In the genomic region with DNA sequence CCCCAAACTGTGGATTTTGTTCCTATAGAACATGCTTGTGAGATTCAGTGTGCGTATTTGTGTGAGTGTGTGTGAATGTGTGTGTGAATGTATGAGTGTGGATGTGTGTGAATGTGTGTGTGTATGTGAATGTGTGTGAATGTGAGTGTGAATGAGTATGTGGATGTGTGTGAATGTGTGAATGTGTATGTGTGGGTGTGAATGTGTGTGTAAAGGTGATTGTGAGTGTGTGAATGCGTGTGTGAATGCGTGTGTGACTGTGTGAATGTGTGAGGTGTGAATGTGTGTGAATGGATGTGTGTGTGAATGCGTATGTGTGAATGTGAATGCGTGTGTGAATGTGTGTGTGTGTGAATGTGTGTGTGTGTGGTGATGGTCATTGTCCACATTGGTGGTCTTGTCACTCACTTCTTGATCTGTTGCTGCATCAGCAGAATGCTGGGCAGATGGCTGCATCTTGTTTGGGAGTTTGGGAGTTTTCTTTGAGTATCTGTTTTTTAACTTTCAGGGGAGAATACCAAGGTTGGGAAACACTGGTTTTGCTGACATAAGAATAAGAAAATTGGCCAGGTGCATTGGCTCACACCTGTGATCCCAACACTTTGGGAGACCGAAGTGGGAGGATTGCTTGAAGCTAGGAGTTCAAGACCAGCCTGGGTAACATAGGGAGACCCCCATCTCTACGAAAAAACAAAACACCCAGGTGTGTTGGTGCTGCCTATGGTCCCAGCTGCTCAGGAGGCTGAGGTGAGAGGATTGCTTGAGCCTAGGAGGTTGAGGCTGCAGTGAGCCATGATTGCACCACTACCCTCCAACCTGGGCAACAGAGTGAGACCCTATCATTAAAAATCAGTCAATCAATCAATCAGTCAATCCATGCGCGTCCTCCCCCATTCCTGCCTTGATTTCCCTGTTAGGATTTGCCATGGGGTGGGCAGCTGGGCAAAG, we compare ENCODE assay signal across 31 cellular contexts. TPM values are rescaled to one million over a fixed set of nuclear protein-coding genes. Genes with fewer than 3 reads are reported as not detected.
DNase-seq lines count a peak whose midpoint lies in the region; ATAC-seq, FAIRE-seq and TF ChIP-seq lines count a peak whose summit lies in the region.
"Had no signal": no experiment of that assay in that cellular context is flagged by ENCODE, and none has a peak within 500 bp of the region (broad histone marks: within the 10 kb centered on the region; RNA-seq: fewer than 3 reads in every experiment).

No MANE protein-coding gene starts in this region.

- no peak for ATAC-seq in K562
- ATAC-seq in GM18873 (IDR thresholded peaks at IDR 0.05; ENCODE audit: low FRiP score, unreplicated experiment) = no peak
- ATAC-seq in HG03521 (IDR thresholded peaks at IDR 0.05; ENCODE audit: unreplicated experiment) = no peak
- ATAC-seq: activated CD4-positive, CD25-positive, alpha-beta regulatory T cell treated with anti-CD3 and anti-CD28 coated beads, Interleukin-2, amount 50 U/mL, for 24 hours; left ventricle myocardium superior; stimulated activated naive B cell treated with anti-CD40 and anti-IgM and Interleukin-4, amounts not matched to agents 10 μg/mL and 1 μg/mL and 100 μg/mL, for 72 hours had no signal

- peak overlapping the region; percentile 66 for H3K23ac ChIP-seq in mesendoderm (ENCODE audit: low read length)

- H3K4me1 Mint-ChIP-seq in MCF 10A (ENCODE audit: insufficient read depth, unreplicated experiment) = no peaks in the 10 kb centered on the region
- no peaks in the 10 kb centered on the region for H3K4me1 Mint-ChIP-seq in CD4-positive, alpha-beta memory T cell
- H3K4me1 Mint-ChIP-seq: activated CD4-positive, alpha-beta memory T cell treated with anti-CD3 and anti-CD28 coated beads, Interleukin-2, amount 10 ng/mL, durations not matched to agents 7 days and 5 days; B cell; immature natural killer cell; stimulated activated naive B cell treated with anti-CD40 and anti-IgM and Interleukin-4, amounts not matched to agents 10 μg/mL and 1 μg/mL and 100 μg/mL, for 72 hours had no signal

- peaks cover 37% of the 10 kb centered on the region for H3K79me1 ChIP-seq in mesendoderm (ENCODE audit: low read length)

- H3K4me2 ChIP-seq in K562 (ENCODE audit: insufficient read depth, low read length) = no peak overlapping the region
- H3K4me2 ChIP-seq in mesendoderm (ENCODE audit: low read length) = no peak overlapping the region
- H3K4me2 ChIP-seq: neural progenitor cell had no signal

- no peak overlapping the region for H2AK5ac ChIP-seq in mesendoderm (ENCODE audit: low read length)

- CTCF ChIA-PET in MCF 10A (lab: Yijun Ruan, JAX) (interaction anchor here (0.6 to 0.7 kb wide), 2 partner anchors 14 to 850 kb away, joined by 3 to 4 read pairs; no protein-coding TSS in a partner anchor), K562 (lab: Yijun Ruan, JAX; ENCODE audit: low intra/inter-chr PET ratio) (no interaction called here)
- CTCF ChIA-PET in CD4-positive, alpha-beta memory T cell (lab: Charles Lee; ENCODE audit: partially characterized antibody) = no interaction called here

- H3K27ac Mint-ChIP-seq in MCF 10A (ENCODE audit: low read depth, unreplicated experiment) = no peak overlapping the region
- no peak overlapping the region for H3K27ac Mint-ChIP-seq in CD4-positive, alpha-beta memory T cell
- H3K27ac Mint-ChIP-seq: activated CD4-positive, alpha-beta memory T cell treated with anti-CD3 and anti-CD28 coated beads, Interleukin-2, amount 10 ng/mL, durations not matched to agents 7 days and 5 days; B cell; immature natural killer cell; neural progenitor cell; stimulated activated naive B cell treated with anti-CD40 and anti-IgM and Interleukin-4, amounts not matched to agents 10 μg/mL and 1 μg/mL and 100 μg/mL, for 72 hours had no signal

- BruUV-seq in MCF 10A (replicated peaks; lab: Mats Ljungman, UMichigan) (no TSS peak), K562 (replicated peaks; lab: Mats Ljungman, UMichigan) (no TSS peak)

- TF ChIP-seq POLR2A in breast epithelium (IDR thresholded peaks at IDR 0.05) (no peak), K562 (conservative IDR thresholded peaks at IDR 0.05) (no peak)

- H4K5ac ChIP-seq in mesendoderm (ENCODE audit: low read length) = no peak overlapping the region

- POLR2A ChIA-PET in MCF 10A (lab: Yijun Ruan, JAX) (interaction anchor here (0.6 to 1.2 kb wide), 6 partner anchors 11 to 245 kb away, joined by 3 to 9 read pairs (median 3); no protein-coding TSS in a partner anchor), K562 (lab: Yijun Ruan, JAX) (interaction anchor here (0.7 to 1.7 kb wide), 2 partner anchors 11 to 141 kb away, joined by 3 to 5 read pairs; no protein-coding TSS in a partner anchor)
- POLR2A ChIA-PET in CD4-positive, alpha-beta memory T cell (lab: Charles Lee; ENCODE audit: partially characterized antibody) = no interaction called here

- H3K4me1 ChIP-seq in breast epithelium (no peaks in the 10 kb centered on the region), K562 (replicated peaks in 1 of 2; ENCODE audit: control insufficient read depth in 2 of 2, insufficient read depth in 2 of 2, low read length in 2 of 2) (peaks cover 4 to 22% of the 10 kb centered on the region in 2 experiments; a peak in 4 of 5 replicates), mesendoderm (ENCODE audit: control insufficient read depth, low read depth, low read length) (no peaks in the 10 kb centered on the region)
- H3K4me1 ChIP-seq in CD4-positive, alpha-beta memory T cell (ENCODE audit: insufficient read depth, low read length) = no peaks in the 10 kb centered on the region
- H3K4me1 ChIP-seq: testis had no signal

- no peak overlapping the region for H3K4ac ChIP-seq in mesendoderm (ENCODE audit: low read depth, low read length)

- no peak overlapping the region for H2BK120ac ChIP-seq in mesendoderm (ENCODE audit: low read depth, low read length)

- H3K56ac ChIP-seq in mesendoderm (ENCODE audit: low read length) = no peak overlapping the region

- H3K18ac ChIP-seq in mesendoderm (ENCODE audit: low read length) = no peak overlapping the region

- H3K9me3 ChIP-seq in breast epithelium (no peaks in the 10 kb centered on the region), K562 (replicated peaks; ENCODE audit: control insufficient read depth, insufficient read depth, low read depth, low read length) (no peaks in the 10 kb centered on the region)
- no peaks in the 10 kb centered on the region for H3K9me3 ChIP-seq in CD4-positive, alpha-beta memory T cell (ENCODE audit: control insufficient read depth in 1 of 2, low read length in 2 of 2)
- H3K9me3 ChIP-seq: heart right ventricle, mucosa of descending colon, psoas muscle, testis had no signal

- H3K27me3 ChIP-seq in breast epithelium (no peaks in the 10 kb centered on the region), K562 (ENCODE audit: control insufficient read depth in 2 of 2, insufficient read depth in 2 of 2, low read length in 2 of 2) (no peaks in the 10 kb centered on the region), mesendoderm (ENCODE audit: insufficient read depth, low read length, poor library complexity) (no peaks in the 10 kb centered on the region)
- no peaks in the 10 kb centered on the region for H3K27me3 ChIP-seq in CD4-positive, alpha-beta memory T cell (ENCODE audit: insufficient read depth, low read length)
- H3K27me3 ChIP-seq: brain microvascular endothelial cell, heart right ventricle, neural progenitor cell, testis had no signal

- TF ChIP-seq CTCF in MCF 10A (IDR thresholded peaks at IDR 0.05; ENCODE audit: unreplicated experiment) (no peak), breast epithelium (IDR thresholded peaks at IDR 0.05) (no peak), K562 (IDR thresholded peaks at IDR 0.05 in 2 of 3, conservative IDR thresholded peaks at IDR 0.05 in 1 of 3; ENCODE audit: insufficient read depth in 2 of 3, low read depth in 1 of 3, low read length in 3 of 3) (no peak)

- H3K27ac ChIP-seq in breast epithelium (no peak overlapping the region), K562 (ENCODE audit: extremely low read depth, low read depth, low read length) (no peak overlapping the region), mesendoderm (ENCODE audit: low read depth, low read length) (no peak overlapping the region)
- H3K27ac ChIP-seq in CD4-positive, alpha-beta memory T cell (ENCODE audit: low read depth, low read length) = no peak overlapping the region
- H3K27ac ChIP-seq: brain microvascular endothelial cell, heart right ventricle, neural progenitor cell, psoas muscle, testis had no signal

- no peaks in the 10 kb centered on the region for H3K9me3 Mint-ChIP-seq in MCF 10A (ENCODE audit: unreplicated experiment)
- H3K9me3 Mint-ChIP-seq in CD4-positive, alpha-beta memory T cell = peaks cover 0 to 6% (median 2%) of the 10 kb centered on the region in 8 donors
- H3K9me3 Mint-ChIP-seq: activated CD4-positive, alpha-beta memory T cell treated with anti-CD3 and anti-CD28 coated beads, Interleukin-2, amount 10 ng/mL, durations not matched to agents 7 days and 5 days had no signal

- no peaks in the 10 kb centered on the region for H3K27me3 Mint-ChIP-seq in MCF 10A (ENCODE audit: insufficient read depth, unreplicated experiment)
- H3K27me3 Mint-ChIP-seq in CD4-positive, alpha-beta memory T cell = peaks cover 5 to 7% of the 10 kb centered on the region in 2 donors
- H3K27me3 Mint-ChIP-seq: activated CD4-positive, alpha-beta memory T cell treated with anti-CD3 and anti-CD28 coated beads, Interleukin-2, amount 10 ng/mL, durations not matched to agents 7 days and 5 days had no signal

- no peak overlapping the region for H3K4me3 Mint-ChIP-seq in MCF 10A (ENCODE audit: unreplicated experiment)
- H3K4me3 Mint-ChIP-seq in CD4-positive, alpha-beta memory T cell = no peak overlapping the region
- H3K4me3 Mint-ChIP-seq: activated CD4-positive, alpha-beta memory T cell treated with anti-CD3 and anti-CD28 coated beads, Interleukin-2, amount 10 ng/mL, durations not matched to agents 7 days and 5 days; B cell; immature natural killer cell; neural progenitor cell; stimulated activated naive B cell treated with anti-CD40 and anti-IgM and Interleukin-4, amounts not matched to agents 10 μg/mL and 1 μg/mL and 100 μg/mL, for 72 hours had no signal

- WGBS in K562 (ENCODE audit: insufficient coverage, low coverage, missing lambda C conversion rate) = 77% methylated on average over 9 of the region's 9 CpGs
- 100% methylated on average over 4 of the region's 9 CpGs for WGBS in mesendoderm (ENCODE audit: extremely low coverage, insufficient coverage, low lambda C conversion rate)

- in situ Hi-C loops in K562 (cut with MboI) = no loop called here

- no peak for TF ChIP-seq EP300 in K562 (IDR thresholded peaks at IDR 0.05; ENCODE audit: low read length)

- H3K79me2 ChIP-seq in K562 (ENCODE audit: control insufficient read depth, insufficient read depth, low read length) (peaks cover 99% of the 10 kb centered on the region), mesendoderm (ENCODE audit: control insufficient read depth, insufficient read depth, low read length) (peaks cover 57% of the 10 kb centered on the region)

- FAIRE-seq in K562 (lab: Jason Lieb, UNC) = peak; percentile 62
- FAIRE-seq: GM12892, GM19239 had no signal

- no peak overlapping the region for H4K8ac ChIP-seq in mesendoderm (ENCODE audit: low read depth, low read length)

- H2BK5ac ChIP-seq in mesendoderm (ENCODE audit: low read length) = no peak overlapping the region

- H2BK15ac ChIP-seq in mesendoderm (replicated peaks; ENCODE audit: low read depth) = no peak overlapping the region

- H4K20me1 ChIP-seq in K562 (replicated peaks; ENCODE audit: control insufficient read depth, insufficient read depth, low read length) = peaks cover 21% of the 10 kb centered on the region

- intact Hi-C loops in MCF 10A (cut with micrococcal nuclease) = no loop called here
- intact Hi-C loops in breast epithelium (cut with DNase I; ENCODE audit: low total_unique reads) = no loop called here
- intact Hi-C loops in K562 (cut with micrococcal nuclease) = no loop called here
- intact Hi-C loops in CD4-positive, alpha-beta memory T cell (cut with micrococcal nuclease) = no loop called here

- H3K9ac ChIP-seq in K562 (ENCODE audit: insufficient read depth in 1 of 2, low read depth in 2 of 2, low read length in 2 of 2) (no peak overlapping the region), mesendoderm (ENCODE audit: low read length) (no peak overlapping the region)
- H3K9ac ChIP-seq: neural progenitor cell had no signal

- H3K4me3 ChIP-seq in breast epithelium (no peak overlapping the region), K562 (no peak overlapping the region), mesendoderm (ENCODE audit: low read length) (no peak overlapping the region)
- H3K4me3 ChIP-seq in CD4-positive, alpha-beta memory T cell (ENCODE audit: low read length in 2 of 2) = no peak overlapping the region
- H3K4me3 ChIP-seq: heart right ventricle, mucosa of descending colon, neural progenitor cell, psoas muscle, testis had no signal

- no peaks in the 10 kb centered on the region for H3K36me3 Mint-ChIP-seq in MCF 10A (ENCODE audit: insufficient read depth, unreplicated experiment)
- H3K36me3 Mint-ChIP-seq in CD4-positive, alpha-beta memory T cell = no peaks in the 10 kb centered on the region
- H3K36me3 Mint-ChIP-seq: immature natural killer cell; stimulated activated naive B cell treated with anti-CD40 and anti-IgM and Interleukin-4, amounts not matched to agents 10 μg/mL and 1 μg/mL and 100 μg/mL, for 72 hours had no signal

- DNase-seq in MCF 10A (ENCODE audit: unreplicated experiment) (peak; percentile 17), breast epithelium (ENCODE audit: low spot score in 2 of 2) (no peak), K562 (ENCODE audit: extremely low read depth in 1 of 4, low spot score in 3 of 4) (no peak), mesendoderm (no peak), T-helper 9 cell (no peak)
- no peak for DNase-seq in CD4-positive, alpha-beta memory T cell
- DNase-seq: 8988T; activated CD4-positive, alpha-beta memory T cell treated with anti-CD3 and anti-CD28 coated beads, Interleukin-2, amount 10 ng/mL, durations not matched to agents 7 days and 5 days; activated gamma-delta T cell; activated T-cell treated with anti-CD3 and anti-CD28 coated beads for 4 hours; cortex of kidney; heart right ventricle; immature natural killer cell; left ventricle myocardium superior; MM.1S; NCI-H1694; NCI-H2171; NCI-H524 treated with DMSO at 0.1 percent for 48 hours; psoas muscle; stimulated activated CD4-positive, alpha-beta T cell treated with anti-CD3 and anti-CD28 coated beads, Interleukin-2, amount 100 ng/mL, for 48 hours; stimulated activated naive B cell treated with anti-CD40 and anti-IgM and Interleukin-4, amounts not matched to agents 10 μg/mL and 1 μg/mL and 100 μg/mL, for 72 hours; testis had no signal

- H3K9me1 ChIP-seq in K562 (ENCODE audit: control insufficient read depth, insufficient read depth, low read length) = peaks cover 6% of the 10 kb centered on the region

- H3K36me3 ChIP-seq in breast epithelium (no peaks in the 10 kb centered on the region), K562 (ENCODE audit: control insufficient read depth, insufficient read depth, low read length) (no peaks in the 10 kb centered on the region), mesendoderm (ENCODE audit: control insufficient read depth, insufficient read depth, low read length) (no peaks in the 10 kb centered on the region)
- H3K36me3 ChIP-seq in CD4-positive, alpha-beta memory T cell (ENCODE audit: insufficient read depth, low read length) = no peaks in the 10 kb centered on the region
- H3K36me3 ChIP-seq: brain microvascular endothelial cell, neural progenitor cell had no signal

- no peak overlapping the region for H2AFZ ChIP-seq in K562 (ENCODE audit: low read depth, low read length)
- H2AFZ ChIP-seq: neural progenitor cell had no signal

- TF ChIP-seq RAD21 in K562 (CRISPR knock-in tag; conservative IDR thresholded peaks at IDR 0.05 in 1 of 2, IDR thresholded peaks at IDR 0.05 in 1 of 2) = no peak

RNA-seq across cellular contexts. Expression of a gene that starts 18.2 kb away (rescaled TPM):
- total RNA-seq in MCF 10A (2022) = 41.3 and 42.4 TPM in 2 replicates
- total RNA-seq in breast epithelium = 10 to 100 TPM; 19.7 to 27.1 (median 25.9) TPM
- 125 and 169 TPM in 2 replicates for total RNA-seq in K562 (2011; cell fraction: chromatin; rRNA removed; ENCODE audit: low replicate concordance)
- 46.2 and 47.6 TPM in 2 replicates for total RNA-seq in K562 (2011; cell fraction: nucleolus; rRNA removed)
- total RNA-seq in K562 (2011; cell fraction: nucleoplasm; rRNA removed) = 57.1 and 63.9 TPM in 2 replicates
- total RNA-seq in K562 (2014; rRNA removed) = 10.0 TPM in 2 replicates
- 8.8 and 10.6 TPM in 2 replicates for total RNA-seq in K562 (2014; rRNA removed; fragmentation: Illumina TruSeq; extraction: Trizol)
- 10.2 and 10.9 TPM in 2 replicates for total RNA-seq in K562 (2015; rRNA removed; fragmentation: Illumina TruSeq; extraction: Trizol)
- 21.4 and 24.0 TPM in 2 replicates for total RNA-seq in K562 (2021)
- 11.3 and 13.4 TPM in 2 replicates for polyA plus RNA-seq in K562 (2011; rRNA removed)
- polyA plus RNA-seq in K562 (2011; cell fraction: cytosol; rRNA removed) = 7.9 and 11.5 TPM in 2 replicates
- polyA plus RNA-seq in K562 (2011; cell fraction: nucleus; rRNA removed) = 22.3 and 28.6 TPM in 2 replicates
- 13.7 and 15.5 TPM in 2 replicates for polyA plus RNA-seq in K562 (2012)
- 10.9 and 14.6 TPM in 2 replicates for polyA plus RNA-seq in K562 (2014; fragmentation: Illumina TruSeq; extraction: Trizol)
- polyA plus RNA-seq in K562 (2014; fragmentation: Nextera tagmentation; extraction: Ambion mirVana) = 1 to 10 TPM; 1.3 to 2.3 TPM
- polyA plus RNA-seq in K562 (2014; rRNA removed) = 6.8 and 8.0 TPM in 2 replicates
- polyA minus RNA-seq in K562 (2011; rRNA and poly(A)+ RNA removed) = 40.2 and 43.6 TPM in 2 replicates
- 13.1 and 20.3 TPM in 2 replicates for polyA minus RNA-seq in K562 (2011; cell fraction: cytosol; rRNA and poly(A)+ RNA removed)
- 33.5 and 55.2 TPM in 2 replicates for polyA minus RNA-seq in K562 (2011; cell fraction: nucleus; rRNA and poly(A)+ RNA removed)
- 17.4 TPM for polyA plus RNA-seq in mesendoderm (2013, experiment 1 of 2)
- 16.8 TPM for polyA plus RNA-seq in mesendoderm (2013, experiment 2 of 2)
- 1 to 10 TPM; 2.4 to 2.9 TPM for total RNA-seq in CD4-positive, alpha-beta memory T cell
- polyA plus RNA-seq in CD4-positive, alpha-beta memory T cell = 1 to 10 TPM in 1 of 2 donors, under 1 TPM in 1; 0.24 to 1.4 TPM
- total RNA-seq: B cell had no signal
